1 cellular context compared by ENCODE assay signal in the genomic region with DNA sequence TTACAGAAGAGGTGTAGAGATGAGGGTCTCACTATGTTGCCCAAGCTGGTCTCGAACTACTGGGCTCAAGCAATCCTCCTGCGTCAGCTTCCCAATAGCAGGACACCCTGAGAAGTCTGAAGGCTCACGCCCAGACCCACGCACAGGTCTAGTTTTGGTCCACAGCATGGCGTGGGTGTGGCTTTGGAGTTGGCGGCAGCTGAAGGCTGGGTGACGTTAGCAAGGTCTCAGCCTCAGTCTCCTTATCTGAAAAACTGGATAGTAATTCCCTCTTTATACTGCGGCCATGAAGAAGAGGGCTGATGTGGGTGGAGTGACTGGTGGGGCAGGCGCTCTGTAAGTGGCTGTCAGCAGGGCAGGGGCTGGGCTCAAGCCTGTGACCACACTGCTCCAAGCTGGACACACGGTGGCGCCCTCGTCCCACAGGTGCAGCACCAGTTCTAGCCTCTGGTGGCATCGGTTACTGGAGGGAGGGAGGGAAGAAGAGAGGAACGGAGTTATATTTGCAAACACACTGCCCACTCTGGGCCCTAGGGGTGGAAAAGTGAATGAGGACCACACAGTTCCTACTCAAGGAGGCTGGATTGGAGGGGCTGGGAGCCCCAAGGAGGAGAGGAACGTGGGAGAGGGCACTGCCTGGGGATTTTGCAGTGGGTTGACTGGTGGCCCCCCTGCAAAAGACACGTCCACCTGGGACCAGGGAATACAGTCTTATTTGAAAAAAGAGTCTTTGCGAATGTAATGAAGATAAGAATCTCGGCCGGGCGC.
A peak's percentile ranks its signal among the peaks of the same experiment; 100 is the strongest.
TF ChIP-seq lines count a peak whose summit lies in the region.

No MANE protein-coding gene starts in this region.

TF ChIP-seq in HepG2, 621 proteins besides CTCF, POLR2A, EP300 and RAD21 (continued from another document and continues in another):
- TF ChIP-seq, protein P1, sequence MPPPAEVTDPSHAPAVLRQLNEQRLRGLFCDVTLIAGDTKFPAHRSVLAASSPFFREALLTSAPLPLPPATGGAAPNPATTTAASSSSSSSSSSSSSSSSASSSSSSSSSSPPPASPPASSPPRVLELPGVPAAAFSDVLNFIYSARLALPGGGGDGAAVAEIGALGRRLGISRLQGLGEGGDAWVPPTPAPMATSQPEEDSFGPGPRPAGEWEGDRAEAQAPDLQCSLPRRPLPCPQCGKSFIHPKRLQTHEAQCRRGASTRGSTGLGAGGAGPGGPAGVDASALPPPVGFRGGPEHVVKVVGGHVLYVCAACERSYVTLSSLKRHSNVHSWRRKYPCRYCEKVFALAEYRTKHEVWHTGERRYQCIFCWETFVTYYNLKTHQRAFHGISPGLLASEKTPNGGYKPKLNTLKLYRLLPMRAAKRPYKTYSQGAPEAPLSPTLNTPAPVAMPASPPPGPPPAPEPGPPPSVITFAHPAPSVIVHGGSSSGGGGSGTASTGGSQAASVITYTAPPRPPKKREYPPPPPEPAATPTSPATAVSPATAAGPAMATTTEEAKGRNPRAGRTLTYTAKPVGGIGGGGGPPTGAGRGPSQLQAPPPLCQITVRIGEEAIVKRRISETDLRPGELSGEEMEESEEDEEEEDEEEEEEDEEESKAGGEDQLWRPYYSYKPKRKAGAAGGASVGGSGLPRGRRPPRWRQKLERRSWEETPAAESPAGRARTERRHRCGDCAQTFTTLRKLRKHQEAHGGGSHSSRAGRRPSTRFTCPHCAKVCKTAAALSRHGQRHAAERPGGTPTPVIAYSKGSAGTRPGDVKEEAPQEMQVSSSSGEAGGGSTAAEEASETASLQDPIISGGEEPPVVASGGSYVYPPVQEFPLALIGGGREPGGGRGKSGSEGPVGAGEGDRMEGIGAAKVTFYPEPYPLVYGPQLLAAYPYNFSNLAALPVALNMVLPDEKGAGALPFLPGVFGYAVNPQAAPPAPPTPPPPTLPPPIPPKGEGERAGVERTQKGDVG (CRISPR knock-in tag; IDR thresholded peaks at IDR 0.05; ENCODE audit: borderline replicate concordance) = 0 out of 2 replicates have a peak, but pooled peaks have one; percentile 49
- peak; percentile 57 for TF ChIP-seq BHLHE40 (IDR thresholded peaks at IDR 0.05; ENCODE audit: low read length)
- 0 out of 2 replicates have a peak, but pooled peaks have one; percentile 59 for TF ChIP-seq CBFB (CRISPR knock-in tag; IDR thresholded peaks at IDR 0.05)
- TF ChIP-seq, protein P2, sequence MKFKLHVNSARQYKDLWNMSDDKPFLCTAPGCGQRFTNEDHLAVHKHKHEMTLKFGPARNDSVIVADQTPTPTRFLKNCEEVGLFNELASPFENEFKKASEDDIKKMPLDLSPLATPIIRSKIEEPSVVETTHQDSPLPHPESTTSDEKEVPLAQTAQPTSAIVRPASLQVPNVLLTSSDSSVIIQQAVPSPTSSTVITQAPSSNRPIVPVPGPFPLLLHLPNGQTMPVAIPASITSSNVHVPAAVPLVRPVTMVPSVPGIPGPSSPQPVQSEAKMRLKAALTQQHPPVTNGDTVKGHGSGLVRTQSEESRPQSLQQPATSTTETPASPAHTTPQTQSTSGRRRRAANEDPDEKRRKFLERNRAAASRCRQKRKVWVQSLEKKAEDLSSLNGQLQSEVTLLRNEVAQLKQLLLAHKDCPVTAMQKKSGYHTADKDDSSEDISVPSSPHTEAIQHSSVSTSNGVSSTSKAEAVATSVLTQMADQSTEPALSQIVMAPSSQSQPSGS (CRISPR knock-in tag; IDR thresholded peaks at IDR 0.05) = 0 out of 2 replicates have a peak, but pooled peaks have one; percentile 47
- no peak for TF ChIP-seq CCAR2 (optimal IDR thresholded peaks at IDR 0.05; ENCODE audit: low read depth, low read length)
- no peak for TF ChIP-seq NCOA2 (CRISPR knock-in tag; IDR thresholded peaks at IDR 0.05)
- TF ChIP-seq MTA1 (CRISPR knock-in tag; IDR thresholded peaks at IDR 0.05; ENCODE audit: borderline replicate concordance) = peak; percentile 50; the same call in 1 of the 2 replicates
- no peak for TF ChIP-seq ZNF75D (CRISPR knock-in tag; IDR thresholded peaks at IDR 0.05; ENCODE audit: borderline replicate concordance)
- no peak for TF ChIP-seq ZNF296 (CRISPR knock-in tag; conservative IDR thresholded peaks at IDR 0.05)
- no peak for TF ChIP-seq IRX3 (CRISPR knock-in tag; IDR thresholded peaks at IDR 0.05; ENCODE audit: borderline replicate concordance, low read depth)
- TF ChIP-seq, protein P3, sequence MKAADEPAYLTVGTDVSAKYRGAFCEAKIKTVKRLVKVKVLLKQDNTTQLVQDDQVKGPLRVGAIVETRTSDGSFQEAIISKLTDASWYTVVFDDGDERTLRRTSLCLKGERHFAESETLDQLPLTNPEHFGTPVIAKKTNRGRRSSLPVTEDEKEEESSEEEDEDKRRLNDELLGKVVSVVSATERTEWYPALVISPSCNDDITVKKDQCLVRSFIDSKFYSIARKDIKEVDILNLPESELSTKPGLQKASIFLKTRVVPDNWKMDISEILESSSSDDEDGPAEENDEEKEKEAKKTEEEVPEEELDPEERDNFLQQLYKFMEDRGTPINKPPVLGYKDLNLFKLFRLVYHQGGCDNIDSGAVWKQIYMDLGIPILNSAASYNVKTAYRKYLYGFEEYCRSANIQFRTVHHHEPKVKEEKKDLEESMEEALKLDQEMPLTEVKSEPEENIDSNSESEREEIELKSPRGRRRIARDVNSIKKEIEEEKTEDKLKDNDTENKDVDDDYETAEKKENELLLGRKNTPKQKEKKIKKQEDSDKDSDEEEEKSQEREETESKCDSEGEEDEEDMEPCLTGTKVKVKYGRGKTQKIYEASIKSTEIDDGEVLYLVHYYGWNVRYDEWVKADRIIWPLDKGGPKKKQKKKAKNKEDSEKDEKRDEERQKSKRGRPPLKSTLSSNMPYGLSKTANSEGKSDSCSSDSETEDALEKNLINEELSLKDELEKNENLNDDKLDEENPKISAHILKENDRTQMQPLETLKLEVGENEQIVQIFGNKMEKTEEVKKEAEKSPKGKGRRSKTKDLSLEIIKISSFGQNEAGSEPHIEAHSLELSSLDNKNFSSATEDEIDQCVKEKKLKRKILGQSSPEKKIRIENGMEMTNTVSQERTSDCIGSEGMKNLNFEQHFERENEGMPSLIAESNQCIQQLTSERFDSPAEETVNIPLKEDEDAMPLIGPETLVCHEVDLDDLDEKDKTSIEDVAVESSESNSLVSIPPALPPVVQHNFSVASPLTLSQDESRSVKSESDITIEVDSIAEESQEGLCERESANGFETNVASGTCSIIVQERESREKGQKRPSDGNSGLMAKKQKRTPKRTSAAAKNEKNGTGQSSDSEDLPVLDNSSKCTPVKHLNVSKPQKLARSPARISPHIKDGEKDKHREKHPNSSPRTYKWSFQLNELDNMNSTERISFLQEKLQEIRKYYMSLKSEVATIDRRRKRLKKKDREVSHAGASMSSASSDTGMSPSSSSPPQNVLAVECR (CRISPR knock-in tag; IDR thresholded peaks at IDR 0.05; ENCODE audit: borderline replicate concordance) = peak; percentile 31; the same call in 1 of the 2 replicates
- 0 out of 2 replicates have a peak, but pooled peaks have one; percentile 39 for TF ChIP-seq ZFP90 (CRISPR knock-in tag; IDR thresholded peaks at IDR 0.05; ENCODE audit: borderline replicate concordance)
- TF ChIP-seq MAZ (IDR thresholded peaks at IDR 0.05; ENCODE audit: borderline replicate concordance, low read depth, low read length) = peak; percentile 85
- peak; percentile 84; the same call in 1 of the 2 replicates for TF ChIP-seq MAZ (CRISPR knock-in tag; IDR thresholded peaks at IDR 0.05; ENCODE audit: low read depth)
- peak; percentile 91 for TF ChIP-seq SALL1 (CRISPR knock-in tag; IDR thresholded peaks at IDR 0.05)
- TF ChIP-seq SMAD1 (CRISPR knock-in tag; IDR thresholded peaks at IDR 0.05; ENCODE audit: borderline replicate concordance, low read depth) = 0 out of 2 replicates have a peak, but pooled peaks have one; percentile 76
- peak; percentile 78; the same call in 1 of the 2 replicates for TF ChIP-seq ERF (CRISPR knock-in tag; IDR thresholded peaks at IDR 0.05)
- TF ChIP-seq, protein P4, sequence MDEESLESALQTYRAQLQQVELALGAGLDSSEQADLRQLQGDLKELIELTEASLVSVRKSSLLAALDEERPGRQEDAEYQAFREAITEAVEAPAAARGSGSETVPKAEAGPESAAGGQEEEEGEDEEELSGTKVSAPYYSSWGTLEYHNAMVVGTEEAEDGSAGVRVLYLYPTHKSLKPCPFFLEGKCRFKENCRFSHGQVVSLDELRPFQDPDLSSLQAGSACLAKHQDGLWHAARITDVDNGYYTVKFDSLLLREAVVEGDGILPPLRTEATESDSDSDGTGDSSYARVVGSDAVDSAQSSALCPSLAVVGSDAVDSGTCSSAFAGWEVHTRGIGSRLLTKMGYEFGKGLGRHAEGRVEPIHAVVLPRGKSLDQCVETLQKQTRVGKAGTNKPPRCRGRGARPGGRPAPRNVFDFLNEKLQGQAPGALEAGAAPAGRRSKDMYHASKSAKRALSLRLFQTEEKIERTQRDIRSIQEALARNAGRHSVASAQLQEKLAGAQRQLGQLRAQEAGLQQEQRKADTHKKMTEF (CRISPR knock-in tag; IDR thresholded peaks at IDR 0.05) = no peak
- TF ChIP-seq, protein P5, sequence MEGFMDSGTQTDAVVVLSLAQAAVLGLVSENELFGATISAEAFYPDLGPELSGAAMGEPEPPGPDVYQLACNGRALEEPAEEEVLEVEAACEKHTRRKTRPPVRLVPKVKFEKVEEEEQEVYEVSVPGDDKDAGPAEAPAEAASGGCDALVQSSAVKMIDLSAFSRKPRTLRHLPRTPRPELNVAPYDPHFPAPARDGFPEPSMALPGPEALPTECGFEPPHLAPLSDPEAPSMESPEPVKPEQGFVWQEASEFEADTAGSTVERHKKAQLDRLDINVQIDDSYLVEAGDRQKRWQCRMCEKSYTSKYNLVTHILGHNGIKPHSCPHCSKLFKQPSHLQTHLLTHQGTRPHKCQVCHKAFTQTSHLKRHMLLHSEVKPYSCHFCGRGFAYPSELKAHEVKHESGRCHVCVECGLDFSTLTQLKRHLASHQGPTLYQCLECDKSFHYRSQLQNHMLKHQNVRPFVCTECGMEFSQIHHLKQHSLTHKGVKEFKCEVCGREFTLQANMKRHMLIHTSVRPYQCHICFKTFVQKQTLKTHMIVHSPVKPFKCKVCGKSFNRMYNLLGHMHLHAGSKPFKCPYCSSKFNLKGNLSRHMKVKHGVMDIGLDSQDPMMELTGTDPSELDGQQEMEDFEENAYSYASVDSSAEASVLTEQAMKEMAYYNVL (CRISPR knock-in tag; IDR thresholded peaks at IDR 0.05; ENCODE audit: borderline replicate concordance) = peak; percentile 90
- no peak for TF ChIP-seq FOXA1 (IDR thresholded peaks at IDR 0.05)
- peak; percentile 50 for TF ChIP-seq FOXA1 (CRISPR knock-in tag; IDR thresholded peaks at IDR 0.05)
- TF ChIP-seq ZSCAN31 (CRISPR knock-in tag; IDR thresholded peaks at IDR 0.05; ENCODE audit: low read depth) = peak; percentile 85
- TF ChIP-seq KLF6 (CRISPR knock-in tag; IDR thresholded peaks at IDR 0.05) = 0 out of 2 replicates have a peak, but pooled peaks have one; percentile 38
- peak; percentile 47 for TF ChIP-seq FOSL2 (CRISPR knock-in tag; IDR thresholded peaks at IDR 0.05)
- TF ChIP-seq, protein P6, sequence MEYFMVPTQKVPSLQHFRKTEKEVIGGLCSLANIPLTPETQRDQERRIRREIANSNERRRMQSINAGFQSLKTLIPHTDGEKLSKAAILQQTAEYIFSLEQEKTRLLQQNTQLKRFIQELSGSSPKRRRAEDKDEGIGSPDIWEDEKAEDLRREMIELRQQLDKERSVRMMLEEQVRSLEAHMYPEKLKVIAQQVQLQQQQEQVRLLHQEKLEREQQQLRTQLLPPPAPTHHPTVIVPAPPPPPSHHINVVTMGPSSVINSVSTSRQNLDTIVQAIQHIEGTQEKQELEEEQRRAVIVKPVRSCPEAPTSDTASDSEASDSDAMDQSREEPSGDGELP (IDR thresholded peaks at IDR 0.05; ENCODE audit: borderline replicate concordance, low read depth) = peak; percentile 53; the same call in 1 of the 2 replicates
- no peak for TF ChIP-seq NBN (conservative IDR thresholded peaks at IDR 0.05)
- TF ChIP-seq ZNF317 (CRISPR knock-in tag; IDR thresholded peaks at IDR 0.05) = peak; percentile 61; the same call in 1 of the 2 replicates
- TF ChIP-seq, protein P7, sequence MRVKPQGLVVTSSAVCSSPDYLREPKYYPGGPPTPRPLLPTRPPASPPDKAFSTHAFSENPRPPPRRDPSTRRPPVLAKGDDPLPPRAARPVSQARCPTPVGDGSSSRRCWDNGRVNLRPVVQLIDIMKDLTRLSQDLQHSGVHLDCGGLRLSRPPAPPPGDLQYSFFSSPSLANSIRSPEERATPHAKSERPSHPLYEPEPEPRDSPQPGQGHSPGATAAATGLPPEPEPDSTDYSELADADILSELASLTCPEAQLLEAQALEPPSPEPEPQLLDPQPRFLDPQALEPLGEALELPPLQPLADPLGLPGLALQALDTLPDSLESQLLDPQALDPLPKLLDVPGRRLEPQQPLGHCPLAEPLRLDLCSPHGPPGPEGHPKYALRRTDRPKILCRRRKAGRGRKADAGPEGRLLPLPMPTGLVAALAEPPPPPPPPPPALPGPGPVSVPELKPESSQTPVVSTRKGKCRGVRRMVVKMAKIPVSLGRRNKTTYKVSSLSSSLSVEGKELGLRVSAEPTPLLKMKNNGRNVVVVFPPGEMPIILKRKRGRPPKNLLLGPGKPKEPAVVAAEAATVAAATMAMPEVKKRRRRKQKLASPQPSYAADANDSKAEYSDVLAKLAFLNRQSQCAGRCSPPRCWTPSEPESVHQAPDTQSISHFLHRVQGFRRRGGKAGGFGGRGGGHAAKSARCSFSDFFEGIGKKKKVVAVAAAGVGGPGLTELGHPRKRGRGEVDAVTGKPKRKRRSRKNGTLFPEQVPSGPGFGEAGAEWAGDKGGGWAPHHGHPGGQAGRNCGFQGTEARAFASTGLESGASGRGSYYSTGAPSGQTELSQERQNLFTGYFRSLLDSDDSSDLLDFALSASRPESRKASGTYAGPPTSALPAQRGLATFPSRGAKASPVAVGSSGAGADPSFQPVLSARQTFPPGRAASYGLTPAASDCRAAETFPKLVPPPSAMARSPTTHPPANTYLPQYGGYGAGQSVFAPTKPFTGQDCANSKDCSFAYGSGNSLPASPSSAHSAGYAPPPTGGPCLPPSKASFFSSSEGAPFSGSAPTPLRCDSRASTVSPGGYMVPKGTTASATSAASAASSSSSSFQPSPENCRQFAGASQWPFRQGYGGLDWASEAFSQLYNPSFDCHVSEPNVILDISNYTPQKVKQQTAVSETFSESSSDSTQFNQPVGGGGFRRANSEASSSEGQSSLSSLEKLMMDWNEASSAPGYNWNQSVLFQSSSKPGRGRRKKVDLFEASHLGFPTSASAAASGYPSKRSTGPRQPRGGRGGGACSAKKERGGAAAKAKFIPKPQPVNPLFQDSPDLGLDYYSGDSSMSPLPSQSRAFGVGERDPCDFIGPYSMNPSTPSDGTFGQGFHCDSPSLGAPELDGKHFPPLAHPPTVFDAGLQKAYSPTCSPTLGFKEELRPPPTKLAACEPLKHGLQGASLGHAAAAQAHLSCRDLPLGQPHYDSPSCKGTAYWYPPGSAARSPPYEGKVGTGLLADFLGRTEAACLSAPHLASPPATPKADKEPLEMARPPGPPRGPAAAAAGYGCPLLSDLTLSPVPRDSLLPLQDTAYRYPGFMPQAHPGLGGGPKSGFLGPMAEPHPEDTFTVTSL (CRISPR knock-in tag; IDR thresholded peaks at IDR 0.05; ENCODE audit: borderline replicate concordance) = no peak
- peak; percentile 67; the same call in 1 of the 2 replicates for TF ChIP-seq SP4 (CRISPR knock-in tag; IDR thresholded peaks at IDR 0.05)
- peak; percentile 54; the same call in 1 of the 2 replicates for TF ChIP-seq HOXA3 (CRISPR knock-in tag; IDR thresholded peaks at IDR 0.05)
- peak; percentile 56; the same call in 1 of the 2 replicates for TF ChIP-seq NR2C2 (CRISPR knock-in tag; IDR thresholded peaks at IDR 0.05; ENCODE audit: borderline replicate concordance)
- peak; percentile 75; the same call in 1 of the 2 replicates for TF ChIP-seq GATAD2A (CRISPR knock-in tag; IDR thresholded peaks at IDR 0.05)
- 0 out of 2 replicates have a peak, but pooled peaks have one; percentile 67 for TF ChIP-seq ZNF230 (CRISPR knock-in tag; IDR thresholded peaks at IDR 0.05)
- TF ChIP-seq SALL2 (CRISPR knock-in tag; IDR thresholded peaks at IDR 0.05) = peak; percentile 74; the same call in 1 of the 2 replicates
